8 cellular contexts compared by ENCODE assay signal in genomic region chr2:241880311-241881073, GRCh38. TPM values are rescaled to one million over a fixed set of nuclear protein-coding genes. Genes with fewer than 3 reads are reported as not detected.
DNase-seq lines count a peak whose midpoint lies in the region; ATAC-seq and TF ChIP-seq lines count a peak whose summit lies in the region.

No MANE protein-coding gene starts in this region.

- H3K27ac ChIP-seq in PC-3 (ENCODE audit: low read length) = peak overlapping the region; percentile 16; the same call in 1 of the 2 replicates

- H3K9me3 ChIP-seq in PC-3 (ENCODE audit: low read length) = no peaks in the 10 kb centered on the region

- H3K9me2 ChIP-seq in PC-3 (replicated peaks; ENCODE audit: low read length) = no peaks in the 10 kb centered on the region

- H3K27me3 Mint-ChIP-seq in Calu3 (ENCODE audit: unreplicated experiment) (no peaks in the 10 kb centered on the region), endothelial cell (ENCODE audit: unreplicated experiment) (peaks cover 6% of the 10 kb centered on the region), osteocyte (ENCODE audit: unreplicated experiment) (no peaks in the 10 kb centered on the region)

- DNase-seq in Calu3 = no peak
- no peak for DNase-seq in PC-3
- no peak for DNase-seq in endothelial cell (ENCODE audit: low spot score)
- DNase-seq in osteocyte (ENCODE audit: extremely low spot score, unreplicated experiment) = no peak
- DNase-seq in central memory CD4-positive, alpha-beta T cell = no peak
- no peak for DNase-seq in NAMALWA (ENCODE audit: low spot score)
- no peak for DNase-seq in epidermal melanocyte (ENCODE audit: insufficient read length, low spot score)

- H3K27ac Mint-ChIP-seq in Calu3 (ENCODE audit: unreplicated experiment) (peak overlapping the region; percentile 80), endothelial cell (ENCODE audit: unreplicated experiment) (peak overlapping the region; percentile 86), osteocyte (ENCODE audit: unreplicated experiment) (no peak overlapping the region)

- peak overlapping the region; percentile 88 for H2AFZ ChIP-seq in PC-3 (ENCODE audit: low read length)

- peaks cover 18% of the 10 kb centered on the region for H3K4me1 Mint-ChIP-seq in Calu3 (ENCODE audit: low read depth, unreplicated experiment)
- peaks cover 11% of the 10 kb centered on the region for H3K4me1 Mint-ChIP-seq in endothelial cell (ENCODE audit: unreplicated experiment)
- H3K4me1 Mint-ChIP-seq in osteocyte (ENCODE audit: unreplicated experiment) = peaks cover 23% of the 10 kb centered on the region

- H3K9ac ChIP-seq in PC-3 (ENCODE audit: low read length) = peak overlapping the region; percentile 49; the same call in 1 of the 2 replicates

- peaks cover under 1% of the 10 kb centered on the region for H3K9me3 Mint-ChIP-seq in Calu3 (ENCODE audit: low read depth, unreplicated experiment)
- H3K9me3 Mint-ChIP-seq in endothelial cell (ENCODE audit: unreplicated experiment) = no peaks in the 10 kb centered on the region
- no peaks in the 10 kb centered on the region for H3K9me3 Mint-ChIP-seq in osteocyte (ENCODE audit: unreplicated experiment)

- peaks cover 19% of the 10 kb centered on the region for H3K4me1 ChIP-seq in PC-3 (ENCODE audit: insufficient read depth, low read length)

- H3K36me3 ChIP-seq in PC-3 (ENCODE audit: low read depth, low read length) = no peaks in the 10 kb centered on the region

- no peaks in the 10 kb centered on the region for H3K27me3 ChIP-seq in PC-3 (ENCODE audit: low read length)

- H3K4me3 ChIP-seq in PC-3 (ENCODE audit: low read length) = peak overlapping the region; percentile 75

- POLR2A ChIA-PET in PC-3 (lab: Charles Lee; ENCODE audit: unreplicated experiment) = no interaction called here

- H3K4me3 Mint-ChIP-seq in Calu3 (ENCODE audit: low read depth, unreplicated experiment) = peak overlapping the region; percentile 86
- H3K4me3 Mint-ChIP-seq in endothelial cell (ENCODE audit: unreplicated experiment) = peak overlapping the region; percentile 90
- H3K4me3 Mint-ChIP-seq in osteocyte (ENCODE audit: unreplicated experiment) = peak overlapping the region; percentile 71

- peak overlapping the region; percentile 94 for H3K4me2 ChIP-seq in PC-3 (ENCODE audit: low read length)

- H3K79me2 ChIP-seq in PC-3 (ENCODE audit: low read length) = no peaks in the 10 kb centered on the region

- H3K36me3 Mint-ChIP-seq in Calu3 (ENCODE audit: insufficient read depth, unreplicated experiment) (peaks cover 19% of the 10 kb centered on the region), endothelial cell (ENCODE audit: low read depth, unreplicated experiment) (peaks cover 7% of the 10 kb centered on the region), osteocyte (ENCODE audit: unreplicated experiment) (no peaks in the 10 kb centered on the region)

- ATAC-seq in PC-3 (no peak), HG02938 (IDR thresholded peaks at IDR 0.05; ENCODE audit: unreplicated experiment) (no peak)

- CTCF ChIA-PET in Calu3 (lab: Charles Lee) (no interaction called here), PC-3 (lab: Charles Lee) (no interaction called here)

- BruUV-seq in Calu3 (replicated peaks; lab: Mats Ljungman, UMichigan) (no TSS peak), PC-3 (replicated peaks; lab: Mats Ljungman, UMichigan) (no TSS peak)

- H4K20me1 ChIP-seq in PC-3 (ENCODE audit: low read length) = no peaks in the 10 kb centered on the region

- intact Hi-C loops in Calu3 (cut with micrococcal nuclease; ENCODE audit: unreplicated experiment) = no loop called here
- intact Hi-C loops in PC-3 (cut with micrococcal nuclease) = no loop called here

- no peaks in the 10 kb centered on the region for H3F3A ChIP-seq in PC-3 (ENCODE audit: low read length, unreplicated experiment)

- TF ChIP-seq CTCF in Calu3 (IDR thresholded peaks at IDR 0.05; ENCODE audit: unreplicated experiment) = no peak
- TF ChIP-seq CTCF in PC-3 (conservative IDR thresholded peaks at IDR 0.05; ENCODE audit: low read depth, low read length) = no peak
- no peak for TF ChIP-seq CTCF in endothelial cell (IDR thresholded peaks at IDR 0.05; ENCODE audit: unreplicated experiment)
- no peak for TF ChIP-seq CTCF in osteocyte (IDR thresholded peaks at IDR 0.05)

RNA-seq across cellular contexts. Expression of gene RTP5, which starts 11.0 kb away (rescaled TPM):
- total RNA-seq in Calu3 (2022) = not detected in 2 replicates
- total RNA-seq in PC-3 (2014; rRNA removed) = not detected in 2 replicates
- total RNA-seq in endothelial cell (ENCODE audit: unreplicated experiment) = not detected
- not detected in 2 replicates for total RNA-seq in osteocyte

RNA-seq across cellular contexts. Expression of gene PDCD1, which starts 21.8 kb away (rescaled TPM):
- total RNA-seq in Calu3 (2022) = not detected in 2 replicates
- total RNA-seq in PC-3 (2014; rRNA removed) = not detected in 2 replicates
- total RNA-seq in endothelial cell (ENCODE audit: unreplicated experiment) = not detected
- total RNA-seq in osteocyte = not detected in 2 replicates
